ENCODE assay signal across 12 cellular contexts in the genomic region with DNA sequence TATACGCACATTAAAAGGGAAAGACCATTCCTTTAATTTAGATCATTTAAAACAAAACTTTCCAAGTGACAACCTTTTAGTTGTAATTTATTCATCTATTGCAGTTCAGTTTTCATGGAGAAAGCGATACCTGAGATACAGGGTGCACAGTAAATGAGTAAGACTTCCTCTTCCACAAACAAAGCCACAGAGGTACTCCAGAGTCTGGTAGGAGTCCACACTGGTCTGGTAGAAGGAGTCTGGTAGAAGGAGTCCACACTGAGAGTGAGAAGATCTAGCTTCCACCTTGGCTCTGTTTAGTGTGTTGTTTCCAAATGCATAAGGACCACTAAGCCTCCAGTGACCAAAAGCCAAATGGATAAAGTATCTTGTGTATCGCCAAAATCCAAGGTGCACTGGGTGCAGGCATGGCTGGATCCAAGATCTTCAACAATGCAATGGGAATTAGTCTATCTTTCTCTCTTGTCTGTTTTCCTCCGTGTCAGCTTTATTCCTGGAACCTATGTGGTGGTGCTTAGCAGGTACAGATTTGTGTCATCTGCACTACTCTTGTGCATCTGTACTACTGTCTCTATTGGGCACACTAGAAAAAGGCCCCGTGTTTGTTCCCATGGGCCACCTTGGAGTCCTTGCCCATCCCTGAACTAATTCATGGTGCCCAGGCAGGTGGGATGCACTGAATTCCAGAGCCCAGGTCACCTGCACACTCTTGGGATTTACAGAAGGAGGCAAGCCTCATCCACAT.
A peak's percentile ranks its signal among the peaks of the same experiment; 100 is the strongest.
DNase-seq lines count a peak whose midpoint lies in the region; ATAC-seq and TF ChIP-seq lines count a peak whose summit lies in the region.
"Had no signal": no experiment of that assay in that cellular context is flagged by ENCODE, and none has a peak within 500 bp of the region (broad histone marks: within the 10 kb centered on the region; RNA-seq: fewer than 3 reads in every experiment).

No MANE protein-coding gene starts in this region.

- CTCF ChIA-PET in activated CD8-positive, alpha-beta T cell treated with anti-CD3 and anti-CD28 coated beads for 36 hours (lab: Charles Lee): no interaction called here
- CTCF ChIA-PET in activated CD8-positive, alpha-beta T cell treated with anti-CD3 and anti-CD28 coated beads, Interleukin-2, amount 10 ng/mL, durations not matched to agents 7 days and 5 days (lab: Charles Lee): no interaction called here

- POLR2A ChIA-PET in activated CD8-positive, alpha-beta T cell treated with anti-CD3 and anti-CD28 coated beads for 36 hours (lab: Charles Lee): interaction anchor here (0.6 to 1.1 kb wide), 4 partner anchors 9 to 1028 kb away, joined by 3 to 5 read pairs (median 3); no protein-coding TSS in a partner anchor
- POLR2A ChIA-PET in activated CD8-positive, alpha-beta T cell treated with anti-CD3 and anti-CD28 coated beads, Interleukin-2, amount 10 ng/mL, durations not matched to agents 7 days and 5 days (lab: Charles Lee): no interaction called here

- H3K36me3 Mint-ChIP-seq in activated CD8-positive, alpha-beta T cell treated with anti-CD3 and anti-CD28 coated beads for 36 hours (ENCODE audit: low read depth): no peaks in the 10 kb centered on the region
- no peaks in the 10 kb centered on the region for H3K36me3 Mint-ChIP-seq in activated CD8-positive, alpha-beta T cell treated with anti-CD3 and anti-CD28 coated beads, Interleukin-2, amount 10 ng/mL, durations not matched to agents 7 days and 5 days (ENCODE audit: low read depth)
- H3K36me3 Mint-ChIP-seq in activated naive CD4-positive, alpha-beta T cell treated with anti-CD3 and anti-CD28 coated beads, Interleukin-2, amount 50 U/mL, for 72 hours: peaks cover 4 to 9% of the 10 kb centered on the region in 2 donors
- H3K36me3 Mint-ChIP-seq in activated T-helper 17 cell treated with anti-CD3 and anti-CD28 coated beads, Interleukin-2, amount 50 U/mL, for 72 hours (ENCODE audit: low read depth): no peaks in the 10 kb centered on the region

- DNase-seq in activated CD8-positive, alpha-beta T cell treated with anti-CD3 and anti-CD28 coated beads for 36 hours: no peak
- DNase-seq in activated CD8-positive, alpha-beta T cell treated with anti-CD3 and anti-CD28 coated beads, Interleukin-2, amount 10 ng/mL, durations not matched to agents 7 days and 5 days: no peak
- DNase-seq in activated naive CD4-positive, alpha-beta T cell treated with anti-CD3 and anti-CD28 coated beads, Interleukin-2, amount 50 U/mL, for 72 hours (ENCODE audit: low spot score in 2 of 2): peak in 1 of 2 donors; percentile 23
- DNase-seq in activated naive CD4-positive, alpha-beta T cell (lab: John Stamatoyannopoulos, UW): no peak
- peak; percentile 6 for DNase-seq in sciatic nerve (ENCODE audit: low spot score)
- DNase-seq in middle frontal gyrus (ENCODE audit: extremely low spot score, low spot score): no peak
- DNase-seq: ACHN, DMS53, GF-D8 had no signal

- peak; percentile 50 for ATAC-seq in activated CD8-positive, alpha-beta T cell treated with anti-CD3 and anti-CD28 coated beads for 36 hours
- ATAC-seq in activated CD8-positive, alpha-beta T cell treated with anti-CD3 and anti-CD28 coated beads, Interleukin-2, amount 10 ng/mL, durations not matched to agents 7 days and 5 days: no peak
- peak; percentile 71 to 82 for ATAC-seq in activated naive CD4-positive, alpha-beta T cell treated with anti-CD3 and anti-CD28 coated beads, Interleukin-2, amount 50 U/mL, for 72 hours
- peak; percentile 77 for ATAC-seq in activated T-helper 17 cell treated with anti-CD3 and anti-CD28 coated beads, Interleukin-2, amount 50 U/mL, for 72 hours (replicated peaks)
- ATAC-seq in sciatic nerve (no peak), HG02642 (IDR thresholded peaks at IDR 0.05; ENCODE audit: poor library complexity, unreplicated experiment) (no peak)

- H3K4me1 Mint-ChIP-seq in activated CD8-positive, alpha-beta T cell treated with anti-CD3 and anti-CD28 coated beads for 36 hours (ENCODE audit: low read depth): peaks cover 49% of the 10 kb centered on the region
- H3K4me1 Mint-ChIP-seq in activated CD8-positive, alpha-beta T cell treated with anti-CD3 and anti-CD28 coated beads, Interleukin-2, amount 10 ng/mL, durations not matched to agents 7 days and 5 days (ENCODE audit: low read depth): peaks cover 25% of the 10 kb centered on the region
- peaks cover 35% of the 10 kb centered on the region for H3K4me1 Mint-ChIP-seq in activated T-helper 17 cell treated with anti-CD3 and anti-CD28 coated beads, Interleukin-2, amount 50 U/mL, for 72 hours

- H3K27ac Mint-ChIP-seq in activated CD8-positive, alpha-beta T cell treated with anti-CD3 and anti-CD28 coated beads for 36 hours: no peak overlapping the region
- H3K27ac Mint-ChIP-seq in activated CD8-positive, alpha-beta T cell treated with anti-CD3 and anti-CD28 coated beads, Interleukin-2, amount 10 ng/mL, durations not matched to agents 7 days and 5 days: no peak overlapping the region
- H3K27ac Mint-ChIP-seq in activated naive CD4-positive, alpha-beta T cell treated with anti-CD3 and anti-CD28 coated beads, Interleukin-2, amount 50 U/mL, for 72 hours: peak overlapping the region in 1 of 2 donors; percentile 8
- peak overlapping the region; percentile 44 for H3K27ac Mint-ChIP-seq in activated T-helper 17 cell treated with anti-CD3 and anti-CD28 coated beads, Interleukin-2, amount 50 U/mL, for 72 hours

- intact Hi-C loops in activated CD8-positive, alpha-beta T cell treated with anti-CD3 and anti-CD28 coated beads for 36 hours (cut with micrococcal nuclease): no loop called here
- intact Hi-C loops in sciatic nerve (cut with DNase I): no loop called here

- no peak overlapping the region for H3K4me3 Mint-ChIP-seq in activated CD8-positive, alpha-beta T cell treated with anti-CD3 and anti-CD28 coated beads for 36 hours
- no peak overlapping the region for H3K4me3 Mint-ChIP-seq in activated CD8-positive, alpha-beta T cell treated with anti-CD3 and anti-CD28 coated beads, Interleukin-2, amount 10 ng/mL, durations not matched to agents 7 days and 5 days
- peak overlapping the region; percentile 43 for H3K4me3 Mint-ChIP-seq in activated T-helper 17 cell treated with anti-CD3 and anti-CD28 coated beads, Interleukin-2, amount 50 U/mL, for 72 hours
- H3K4me3 Mint-ChIP-seq: CD4-positive, CD25-positive, alpha-beta regulatory T cell had no signal

- no peaks in the 10 kb centered on the region for H3K9me3 Mint-ChIP-seq in activated CD8-positive, alpha-beta T cell treated with anti-CD3 and anti-CD28 coated beads for 36 hours
- H3K9me3 Mint-ChIP-seq in activated CD8-positive, alpha-beta T cell treated with anti-CD3 and anti-CD28 coated beads, Interleukin-2, amount 10 ng/mL, durations not matched to agents 7 days and 5 days (ENCODE audit: insufficient read depth): no peaks in the 10 kb centered on the region
- peaks cover 8% of the 10 kb centered on the region in 2 donors for H3K9me3 Mint-ChIP-seq in activated naive CD4-positive, alpha-beta T cell treated with anti-CD3 and anti-CD28 coated beads, Interleukin-2, amount 50 U/mL, for 72 hours
- peaks cover 7% of the 10 kb centered on the region for H3K9me3 Mint-ChIP-seq in activated T-helper 17 cell treated with anti-CD3 and anti-CD28 coated beads, Interleukin-2, amount 50 U/mL, for 72 hours

- TF ChIP-seq CTCF in activated CD8-positive, alpha-beta T cell treated with anti-CD3 and anti-CD28 coated beads for 36 hours (IDR thresholded peaks at IDR 0.05): no peak

- no peaks in the 10 kb centered on the region for H3K27me3 Mint-ChIP-seq in activated CD8-positive, alpha-beta T cell treated with anti-CD3 and anti-CD28 coated beads for 36 hours
- no peaks in the 10 kb centered on the region for H3K27me3 Mint-ChIP-seq in activated CD8-positive, alpha-beta T cell treated with anti-CD3 and anti-CD28 coated beads, Interleukin-2, amount 10 ng/mL, durations not matched to agents 7 days and 5 days (ENCODE audit: low read depth)
- H3K27me3 Mint-ChIP-seq in activated T-helper 17 cell treated with anti-CD3 and anti-CD28 coated beads, Interleukin-2, amount 50 U/mL, for 72 hours: no peaks in the 10 kb centered on the region
- H3K27me3 Mint-ChIP-seq: CD4-positive, CD25-positive, alpha-beta regulatory T cell had no signal

Comparison
In these comparisons a context has a peak if more than half of its experiments do, and no peak if none do; other contexts are left out.
1. ATAC-seq: peak in activated CD8-positive, alpha-beta T cell treated with anti-CD3 and anti-CD28 coated beads for 36 hours (single experiment), activated naive CD4-positive, alpha-beta T cell treated with anti-CD3 and anti-CD28 coated beads, Interleukin-2, amount 50 U/mL, for 72 hours (2 of 2) and activated T-helper 17 cell treated with anti-CD3 and anti-CD28 coated beads, Interleukin-2, amount 50 U/mL, for 72 hours (single experiment); none in activated CD8-positive, alpha-beta T cell treated with anti-CD3 and anti-CD28 coated beads, Interleukin-2, amount 10 ng/mL, durations not matched to agents 7 days and 5 days (single experiment), sciatic nerve (single experiment) and HG02642 (single experiment).